4 cellular contexts compared by ENCODE assay signal in genomic region chr5:135083334-135083733, GRCh38. TPM values are rescaled to one million over a fixed set of nuclear protein-coding genes. Genes with fewer than 3 reads are reported as not detected.
"Had no signal": no experiment of that assay in that cellular context is flagged by ENCODE, and none has a peak within 500 bp of the region (broad histone marks: within the 10 kb centered on the region; RNA-seq: fewer than 3 reads in every experiment).

No MANE protein-coding gene starts in this region.

RNA-seq across cellular contexts. Expression of gene PITX1, which starts 49.3 kb away (rescaled TPM):
- total RNA-seq: Right ventricle myocardium inferior, Right ventricle myocardium superior, RPMI7951 had no signal
- polyA plus RNA-seq: SK-N-SH had no signal
